Comparison of ENCODE assay signal across 8 cellular contexts in the genomic region with DNA sequence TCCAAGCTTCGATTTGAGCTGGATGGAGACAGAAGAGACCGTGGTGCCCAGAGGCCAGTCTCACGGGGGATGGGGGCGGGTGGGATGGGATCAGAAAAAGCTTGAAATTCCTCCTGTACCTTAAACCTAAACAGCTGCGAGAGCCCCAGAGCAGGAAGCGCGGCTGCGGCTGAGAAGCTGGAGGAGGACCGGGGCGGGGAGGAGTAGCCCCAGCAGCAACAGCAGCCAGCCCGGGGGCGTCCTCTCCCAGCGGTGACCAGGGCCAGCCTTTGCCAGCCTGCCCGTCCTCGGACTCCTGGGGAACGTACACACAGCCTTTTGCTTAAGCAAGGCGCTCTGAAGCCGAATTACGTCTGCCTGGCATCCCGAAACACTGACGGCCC. TPM values are rescaled to one million over a fixed set of nuclear protein-coding genes. Genes with fewer than 3 reads are reported as not detected.
A peak's percentile ranks its signal among the peaks of the same experiment; 100 is the strongest.
DNase-seq lines count a peak whose midpoint lies in the region; ATAC-seq, FAIRE-seq and TF ChIP-seq lines count a peak whose summit lies in the region.

No MANE protein-coding gene starts in this region.

- no peak for DNase-seq in CD4-positive, alpha-beta memory T cell
- no peak for DNase-seq in activated naive CD8-positive, alpha-beta T cell treated with anti-CD3 and anti-CD28 coated beads, Interleukin-2, amount 50 U/mL, for 24 hours
- no peak for DNase-seq in kidney
- DNase-seq in testis: no peak
- no peak for DNase-seq in NCI-H2081 treated with DMSO at 0.1 percent for 48 hours (lab: John Stamatoyannopoulos, UW)
- DNase-seq in SKM-1 (lab: John Stamatoyannopoulos, UW; ENCODE audit: unreplicated experiment): no peak

- ATAC-seq in GM19395 (IDR thresholded peaks at IDR 0.05; ENCODE audit: unreplicated experiment) (peak; percentile 27), HG03457 (IDR thresholded peaks at IDR 0.05; ENCODE audit: unreplicated experiment) (peak; percentile 14)
- no peak for ATAC-seq in activated naive CD8-positive, alpha-beta T cell treated with anti-CD3 and anti-CD28 coated beads, Interleukin-2, amount 50 U/mL, for 24 hours

- H3K27ac Mint-ChIP-seq in CD4-positive, alpha-beta memory T cell: peak overlapping the region in 1 of 7 donors; percentile 79
- H3K27ac Mint-ChIP-seq in activated naive CD8-positive, alpha-beta T cell treated with anti-CD3 and anti-CD28 coated beads, Interleukin-2, amount 50 U/mL, for 24 hours: no peak overlapping the region

- H3K9me3 ChIP-seq in CD4-positive, alpha-beta memory T cell (ENCODE audit: control insufficient read depth in 1 of 2, low read length in 2 of 2): no peaks in the 10 kb centered on the region
- H3K9me3 ChIP-seq in kidney (ENCODE audit: control insufficient read depth in 1 of 2, low read length in 2 of 2) (no peaks in the 10 kb centered on the region), testis (no peaks in the 10 kb centered on the region)

- peaks cover 37% of the 10 kb centered on the region for H3K4me1 ChIP-seq in CD4-positive, alpha-beta memory T cell (ENCODE audit: insufficient read depth, low read length)
- H3K4me1 ChIP-seq in kidney (ENCODE audit: control insufficient read depth in 1 of 2, insufficient read depth in 1 of 2, low read depth in 1 of 2, low read length in 2 of 2): peaks cover 0 to 12% of the 10 kb centered on the region in 2 donors
- peaks cover 14% of the 10 kb centered on the region for H3K4me1 ChIP-seq in testis

- intact Hi-C loops in CD4-positive, alpha-beta memory T cell (cut with micrococcal nuclease): loop anchor here (2.0 kb wide), 2 partner anchors 68 to 510 kb away; no protein-coding TSS in a partner anchor
- intact Hi-C loops in kidney (cut with DNase I) (no loop called here), testis (cut with DNase I; ENCODE audit: low total_unique reads) (no loop called here)

- whole genome bisulfite sequencing in testis, 2 donors: 7 to 8% methylated on average over 16 to 21 of the region's 21 CpGs

- H3K36me3 Mint-ChIP-seq in CD4-positive, alpha-beta memory T cell: peaks cover 0 to 2% of the 10 kb centered on the region in 2 donors
- no peaks in the 10 kb centered on the region for H3K36me3 Mint-ChIP-seq in activated naive CD8-positive, alpha-beta T cell treated with anti-CD3 and anti-CD28 coated beads, Interleukin-2, amount 50 U/mL, for 24 hours (ENCODE audit: low read depth)

- H3K4me3 Mint-ChIP-seq in CD4-positive, alpha-beta memory T cell: peak overlapping the region; percentile 87 to 94 (median 90)
- peak overlapping the region; percentile 77 for H3K4me3 Mint-ChIP-seq in activated naive CD8-positive, alpha-beta T cell treated with anti-CD3 and anti-CD28 coated beads, Interleukin-2, amount 50 U/mL, for 24 hours

- POLR2A ChIA-PET in CD4-positive, alpha-beta memory T cell (lab: Charles Lee; ENCODE audit: partially characterized antibody): interaction anchor here (0.8 to 1.8 kb wide), 8 partner anchors 12 to 157 kb away, joined by 3 to 12 read pairs (median 4); a partner anchor contains a TSS

- peaks cover 20 to 45% (median 28%) of the 10 kb centered on the region in 4 donors for H3K4me1 Mint-ChIP-seq in CD4-positive, alpha-beta memory T cell
- peaks cover 28% of the 10 kb centered on the region for H3K4me1 Mint-ChIP-seq in activated naive CD8-positive, alpha-beta T cell treated with anti-CD3 and anti-CD28 coated beads, Interleukin-2, amount 50 U/mL, for 24 hours

- H3K9me3 Mint-ChIP-seq in CD4-positive, alpha-beta memory T cell: peaks cover 0 to 4% (median 0%) of the 10 kb centered on the region in 8 donors
- H3K9me3 Mint-ChIP-seq in activated naive CD8-positive, alpha-beta T cell treated with anti-CD3 and anti-CD28 coated beads, Interleukin-2, amount 50 U/mL, for 24 hours: no peaks in the 10 kb centered on the region

- peak overlapping the region in 1 of 2 donors; percentile 66 for H3K4me3 ChIP-seq in CD4-positive, alpha-beta memory T cell (ENCODE audit: low read length in 2 of 2)
- peak overlapping the region; percentile 52 to 60 for H3K4me3 ChIP-seq in kidney (ENCODE audit: low read length in 2 of 2)
- H3K4me3 ChIP-seq in testis: peak overlapping the region; percentile 39 to 61

- TF ChIP-seq POLR2A in testis (IDR thresholded peaks at IDR 0.05): no peak

- peaks cover 36% of the 10 kb centered on the region for H3K27me3 ChIP-seq in CD4-positive, alpha-beta memory T cell (ENCODE audit: insufficient read depth, low read length)
- H3K27me3 ChIP-seq in testis: no peaks in the 10 kb centered on the region

- CTCF ChIA-PET in CD4-positive, alpha-beta memory T cell (lab: Charles Lee; ENCODE audit: partially characterized antibody): interaction anchor here (1.0 to 3.5 kb wide), 12 partner anchors 14 to 413 kb away, joined by 3 to 37 read pairs (median 4); a partner anchor contains a TSS

- no peak for TF ChIP-seq CTCF in kidney (IDR thresholded peaks at IDR 0.05; ENCODE audit: borderline replicate concordance, extremely low read depth, insufficient read depth)
- TF ChIP-seq CTCF in testis (IDR thresholded peaks at IDR 0.05): no peak

- no peak for FAIRE-seq in kidney (lab: Jason Lieb, UNC)

- no peak overlapping the region for H3K9ac ChIP-seq in kidney (ENCODE audit: low read length in 2 of 2)

- H3K27me3 Mint-ChIP-seq in CD4-positive, alpha-beta memory T cell: peaks cover 42 to 43% of the 10 kb centered on the region in 2 donors
- H3K27me3 Mint-ChIP-seq in activated naive CD8-positive, alpha-beta T cell treated with anti-CD3 and anti-CD28 coated beads, Interleukin-2, amount 50 U/mL, for 24 hours: peaks cover 74% of the 10 kb centered on the region

- H3K27ac ChIP-seq in CD4-positive, alpha-beta memory T cell (ENCODE audit: low read depth, low read length): no peak overlapping the region
- H3K27ac ChIP-seq in kidney (ENCODE audit: low read depth in 2 of 2, low read length in 2 of 2) (no peak overlapping the region), testis (no peak overlapping the region)

- H3K36me3 ChIP-seq in CD4-positive, alpha-beta memory T cell (ENCODE audit: insufficient read depth, low read length): no peaks in the 10 kb centered on the region
- no peaks in the 10 kb centered on the region for H3K36me3 ChIP-seq in kidney (ENCODE audit: control insufficient read depth in 1 of 2, insufficient read depth in 2 of 2, low read length in 2 of 2)
- no peaks in the 10 kb centered on the region for H3K36me3 ChIP-seq in testis (ENCODE audit: low read depth, missing control alignments)

RNA-seq across cellular contexts. Expression of a gene that starts 17.4 kb away (rescaled TPM):
- total RNA-seq in CD4-positive, alpha-beta memory T cell: not detected
- polyA plus RNA-seq in CD4-positive, alpha-beta memory T cell: not detected
- total RNA-seq in kidney (not detected), testis (1 to 10 TPM in 1 of 2 donors, under 1 TPM in 1; 0.68 to 1.0 TPM)
- polyA plus RNA-seq in kidney (ENCODE audit: insufficient read depth, low read depth, low replicate concordance) (not detected), testis (ENCODE audit: insufficient read depth, low read depth, low replicate concordance) (0.16 TPM)

RNA-seq across cellular contexts. Expression of a gene that starts 20.8 kb away (rescaled TPM):
- total RNA-seq in CD4-positive, alpha-beta memory T cell: 10 to 100 TPM; 41.3 to 42.7 TPM
- polyA plus RNA-seq in CD4-positive, alpha-beta memory T cell: 10 to 100 TPM; 46.4 to 76.6 TPM
- total RNA-seq in kidney (55.9 TPM), testis (10 to 100 TPM; 22.6 to 26.3 TPM)
- polyA plus RNA-seq in kidney (ENCODE audit: insufficient read depth, low read depth, low replicate concordance) (51.4 TPM), testis (ENCODE audit: insufficient read depth, low read depth, low replicate concordance) (27.8 TPM)
